In the genomic region with DNA sequence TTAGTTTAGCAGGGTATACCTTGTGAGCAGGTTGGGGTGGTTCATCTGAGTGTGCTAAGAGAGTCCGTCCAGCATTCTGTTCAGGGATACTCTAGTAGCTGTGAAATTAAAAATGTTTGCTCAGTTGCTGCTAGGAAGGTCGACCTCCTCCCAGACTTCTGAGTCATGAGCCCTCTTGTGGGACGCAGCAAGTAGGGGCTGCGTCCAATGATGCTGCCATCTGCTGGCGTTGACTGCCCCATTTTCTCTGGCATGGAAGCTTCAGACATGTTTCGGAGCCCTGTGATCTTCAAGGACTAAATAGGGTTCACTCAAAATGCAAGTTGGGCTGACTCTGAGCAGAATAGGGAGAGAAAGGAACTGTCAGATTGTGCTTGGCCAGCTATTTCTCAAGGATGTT, we compare ENCODE assay signal across 9 cellular contexts.
DNase-seq lines count a peak whose midpoint lies in the region; ATAC-seq and TF ChIP-seq lines count a peak whose summit lies in the region.
"Had no signal": no experiment of that assay in that cellular context is flagged by ENCODE, and none has a peak within 500 bp of the region (broad histone marks: within the 10 kb centered on the region; RNA-seq: fewer than 3 reads in every experiment).

No MANE protein-coding gene starts in this region.

- H3K27me3 ChIP-seq in heart right ventricle, result no peaks in the 10 kb centered on the region

- H3K4me1 ChIP-seq in heart right ventricle, result peaks cover 0 to 8% (median 0%) of the 10 kb centered on the region in 9 donors

- H3K27ac ChIP-seq in heart right ventricle, result no peak overlapping the region
- H3K27ac ChIP-seq: epithelial cell of prostate had no signal

- 41 to 44% methylated on average over 6 of the region's 6 CpGs for WGBS in heart right ventricle, 2 donors

- ATAC-seq in activated T-cell treated with anti-CD3 and anti-CD28 coated beads, Interleukin-2, amount 50 U/mL, for 4 hours, result peak; percentile 50 to 55
- ATAC-seq in heart right ventricle, result no peak

- no peaks in the 10 kb centered on the region for H3K36me3 ChIP-seq in heart right ventricle

- intact Hi-C loops in heart right ventricle (cut with DNase I), result loop anchor here in 2 of 10 donors (10.0 kb wide), 2 partner anchors 226 to 786 kb away; no protein-coding TSS in a partner anchor

- H3K9me3 Mint-ChIP-seq in activated T-cell treated with anti-CD3 and anti-CD28 coated beads, Interleukin-2, amount 50 U/mL, for 4 hours, result peaks cover 8% of the 10 kb centered on the region

- peaks cover 2% of the 10 kb centered on the region for H3K36me3 Mint-ChIP-seq in activated T-cell treated with anti-CD3 and anti-CD28 coated beads, Interleukin-2, amount 50 U/mL, for 4 hours (ENCODE audit: insufficient read depth)

- no peak overlapping the region for H3K4me3 Mint-ChIP-seq in activated T-cell treated with anti-CD3 and anti-CD28 coated beads, Interleukin-2, amount 50 U/mL, for 4 hours

- peak; percentile 71 for TF ChIP-seq CTCF in LNCaP clone FGC (IDR thresholded peaks at IDR 0.05; ENCODE audit: control insufficient read depth, extremely low read depth, insufficient read depth)
- peak in 7 of 9 donors; percentile 4 to 51 (median 43) for TF ChIP-seq CTCF in heart right ventricle (IDR thresholded peaks at IDR 0.05)

- DNase-seq in activated CD8-positive, alpha-beta memory T cell treated with anti-CD3 and anti-CD28 coated beads for 48 hours (ENCODE audit: low read depth in 2 of 3, low spot score in 2 of 3), result peak in 2 of 3 experiments; percentile 3 to 11
- DNase-seq in activated CD8-positive, alpha-beta memory T cell treated with anti-CD3 and anti-CD28 coated beads, Interleukin-2, amount 50 U/mL, for 48 hours, result no peak
- DNase-seq in LNCaP clone FGC (ENCODE audit: low read depth) (peak; percentile 11), heart right ventricle (peak; percentile 6 to 17), NCI-H187 treated with DMSO at 0.1 percent for 48 hours (lab: John Stamatoyannopoulos, UW) (no peak), GM19240 (ENCODE audit: insufficient read length, low spot score) (no peak)
- peak; percentile 35 for DNase-seq in activated T-cell treated with anti-CD3 and anti-CD28 coated beads, Interleukin-2, amount 50 U/mL, for 4 hours
- DNase-seq in stimulated activated CD4-positive, alpha-beta T cell treated with anti-CD3 and anti-CD28 coated beads, Interleukin-12 subunit alpha, Interleukin-12 subunit beta, amount 100 ng/mL, for 48 hours (ENCODE audit: low read depth in 2 of 3, low spot score in 1 of 3), result peak; percentile 1 to 12 (median 2)

- no peaks in the 10 kb centered on the region for H3K4me1 Mint-ChIP-seq in activated T-cell treated with anti-CD3 and anti-CD28 coated beads, Interleukin-2, amount 50 U/mL, for 4 hours (ENCODE audit: low read depth)

- no peak overlapping the region for H3K4me3 ChIP-seq in LNCaP clone FGC (ENCODE audit: low read depth, low read length)
- H3K4me3 ChIP-seq in heart right ventricle, result no peak overlapping the region

- peaks cover 0 to 18% (median 0%) of the 10 kb centered on the region in 11 donors for H3K9me3 ChIP-seq in heart right ventricle

- H3K27me3 Mint-ChIP-seq in activated T-cell treated with anti-CD3 and anti-CD28 coated beads, Interleukin-2, amount 50 U/mL, for 4 hours (ENCODE audit: low read depth), result no peaks in the 10 kb centered on the region

Comparison
In these comparisons a context has a peak if more than half of its experiments do, and no peak if none do; other contexts are left out.
1. DNase-seq: peak in activated CD8-positive, alpha-beta memory T cell treated with anti-CD3 and anti-CD28 coated beads for 48 hours (2 of 3), LNCaP clone FGC (single experiment), activated T-cell treated with anti-CD3 and anti-CD28 coated beads, Interleukin-2, amount 50 U/mL, for 4 hours (single experiment), heart right ventricle (2 of 2) and stimulated activated CD4-positive, alpha-beta T cell treated with anti-CD3 and anti-CD28 coated beads, Interleukin-12 subunit alpha, Interleukin-12 subunit beta, amount 100 ng/mL, for 48 hours (3 of 3); none in activated CD8-positive, alpha-beta memory T cell treated with anti-CD3 and anti-CD28 coated beads, Interleukin-2, amount 50 U/mL, for 48 hours (single experiment), NCI-H187 treated with DMSO at 0.1 percent for 48 hours (single experiment) and GM19240 (single experiment).
2. ATAC-seq: peak in activated T-cell treated with anti-CD3 and anti-CD28 coated beads, Interleukin-2, amount 50 U/mL, for 4 hours (2 of 2); none in heart right ventricle (0 of 8).